ENCODE assay signal across 8 cellular contexts in genomic region chr16:66751135-66751991, GRCh38. TPM values are rescaled to one million over a fixed set of nuclear protein-coding genes. Genes with fewer than 3 reads are reported as not detected.
DNase-seq lines count a peak whose midpoint lies in the region; ATAC-seq and TF ChIP-seq lines count a peak whose summit lies in the region.

Gene DYNC1LI2 (minus strand): TSS chr16:66751609. CDS start chr16:66751591, 18 bp downstream.

- H3K27me3 ChIP-seq in WERI-Rb-1 (ENCODE audit: insufficient read depth, low read depth, severe bottlenecking) (no peaks in the 10 kb centered on the region), breast epithelium (no peaks in the 10 kb centered on the region), iPS-20b (ENCODE audit: insufficient read depth, low read length) (no peaks in the 10 kb centered on the region)

- H3K9me3 ChIP-seq in WERI-Rb-1 (ENCODE audit: severe bottlenecking) = no peaks in the 10 kb centered on the region
- H3K9me3 ChIP-seq in breast epithelium = no peaks in the 10 kb centered on the region
- H3K9me3 ChIP-seq in iPS-20b (ENCODE audit: insufficient read depth, low read depth, low read length) = no peaks in the 10 kb centered on the region

- H3K4me1 ChIP-seq in breast epithelium (peaks cover 0 to 12% of the 10 kb centered on the region in 2 donors), iPS-20b (ENCODE audit: insufficient read depth, low read length) (peaks cover 10% of the 10 kb centered on the region; the same call in 1 of the 2 replicates)

- TF ChIP-seq POLR2A in breast epithelium (IDR thresholded peaks at IDR 0.05) = no peak

- peak within 1 kb of the TSS; percentile 97 for H3K27ac ChIP-seq in WERI-Rb-1
- H3K27ac ChIP-seq in breast epithelium = peak within 1 kb of the TSS; percentile 94 to 97
- H3K27ac ChIP-seq in iPS-20b (ENCODE audit: low read length) = peak within 1 kb of the TSS; percentile 82
- peak within 1 kb of the TSS; percentile 89 to 99 (median 97) for H3K27ac ChIP-seq in skin epidermis

- intact Hi-C loops in breast epithelium (cut with DNase I; ENCODE audit: low total_unique reads) = no loop called here

- TF ChIP-seq CTCF in WERI-Rb-1 (IDR thresholded peaks at IDR 0.05; ENCODE audit: low read depth, low read length) (peak; percentile 85), breast epithelium (IDR thresholded peaks at IDR 0.05) (peak in 1 of 3 donors; percentile 98)

- H3K9ac ChIP-seq in iPS-20b (ENCODE audit: low read depth, low read length) = peak within 1 kb of the TSS; percentile 98

- H3K4me3 ChIP-seq in WERI-Rb-1 (ENCODE audit: low read depth, low read length) = peak within 1 kb of the TSS; percentile 96
- H3K4me3 ChIP-seq in breast epithelium = peak within 1 kb of the TSS; percentile 86 to 100 (median 99)
- peak within 1 kb of the TSS; percentile 99 for H3K4me3 ChIP-seq in iPS-20b (ENCODE audit: low read length)
- H3K4me3 ChIP-seq in skin epidermis = peak within 1 kb of the TSS; percentile 80 to 99 (median 97)

- DNase-seq in NCI-H524 (lab: John Stamatoyannopoulos, UW) = peak; percentile 70 to 73
- DNase-seq in NCI-H524 treated with DMSO at 0.1 percent for 48 hours (lab: John Stamatoyannopoulos, UW) = no peak
- DNase-seq in NCI-H1930 (lab: John Stamatoyannopoulos, UW) = peak; percentile 20 to 64
- DNase-seq in WERI-Rb-1 = peak; percentile 79
- peak; percentile 65 to 79 for DNase-seq in breast epithelium (ENCODE audit: low spot score in 2 of 2)

- H3K36me3 ChIP-seq in WERI-Rb-1 (peaks cover 39% of the 10 kb centered on the region), breast epithelium (no peaks in the 10 kb centered on the region), iPS-20b (ENCODE audit: insufficient read depth, low read depth, low read length) (peaks cover 41% of the 10 kb centered on the region)

- peak; percentile 85 for ATAC-seq in HG02852 (IDR thresholded peaks at IDR 0.05; ENCODE audit: unreplicated experiment)

RNA-seq across cellular contexts. Expression of gene DYNC1LI2, which starts in this region (rescaled TPM):
- 100 to 1,000 TPM; 153 to 172 (median 156) TPM for total RNA-seq in breast epithelium
